26 cellular contexts compared by ENCODE assay signal in the genomic region with DNA sequence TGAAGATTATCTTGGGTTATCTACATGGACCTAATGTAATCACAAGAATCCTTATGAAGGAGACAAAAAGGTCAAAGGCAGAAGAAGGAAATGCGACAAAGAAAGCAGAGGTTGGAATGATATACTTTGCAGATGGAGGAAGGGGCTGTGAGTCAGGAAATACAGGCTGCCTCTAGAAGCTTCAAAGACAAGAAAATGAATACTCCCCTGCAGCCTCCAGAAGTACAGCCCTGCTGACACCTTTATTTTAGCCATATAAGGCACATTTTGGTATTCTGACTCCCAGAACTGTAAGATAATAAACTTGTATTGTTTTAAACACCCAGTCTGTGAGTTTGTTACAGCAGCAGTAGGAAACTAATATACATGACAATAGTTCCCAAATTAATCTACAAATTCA. TPM values are rescaled to one million over a fixed set of nuclear protein-coding genes. Genes with fewer than 3 reads are reported as not detected.
"Had no signal": no experiment of that assay in that cellular context is flagged by ENCODE, and none has a peak within 500 bp of the region (broad histone marks: within the 10 kb centered on the region; RNA-seq: fewer than 3 reads in every experiment).

No MANE protein-coding gene starts in this region.

- H3K36me3 Mint-ChIP-seq: activated naive CD4-positive, alpha-beta T cell treated with anti-CD3 and anti-CD28 coated beads, Interleukin-2, amount 50 U/mL, for 72 hours; mesothelial cell of epicardium had no signal

- H3K4me1 Mint-ChIP-seq: mesothelial cell of epicardium; stimulated activated naive B cell treated with anti-CD40 and anti-IgM and Interleukin-4, amounts not matched to agents 10 μg/mL and 1 μg/mL and 100 μg/mL, for 72 hours had no signal

- H3K27ac Mint-ChIP-seq: activated naive CD4-positive, alpha-beta T cell treated with anti-CD3 and anti-CD28 coated beads, Interleukin-2, amount 50 U/mL, for 72 hours; dendritic cell treated with granulocyte-macrophage colony-stimulating factor and Interleukin-4, amounts not matched to agents 40 ng/mL and 50 ng/mL, for 4 days; mesothelial cell of epicardium; natural killer cell treated with Interleukin-12 subunit alpha and Interleukin-12 subunit beta and Interleukin-15 and Interleukin-18, amount 100 ng/mL, for 72 hours; stimulated activated naive B cell treated with anti-CD40 and anti-IgM and Interleukin-4, amounts not matched to agents 10 μg/mL and 1 μg/mL and 100 μg/mL, for 72 hours; T-helper 1 cell treated with Interleukin-12 subunit alpha and Interleukin-12 subunit beta and Interleukin-4 antibody, amounts not matched to agents 30 μg/mL and 1 μg/mL, for 36 hours had no signal

- ATAC-seq: natural killer cell treated with Interleukin-12 subunit alpha and Interleukin-12 subunit beta and Interleukin-15 and Interleukin-18, amount 100 ng/mL, for 72 hours; stimulated activated naive B cell treated with anti-CD40 and anti-IgM and Interleukin-4, amounts not matched to agents 10 μg/mL and 1 μg/mL and 100 μg/mL, for 72 hours; upper lobe of right lung had no signal

- H3K27me3 ChIP-seq: ascending aorta, brain microvascular endothelial cell, neutrophil, ovary, thyroid gland, upper lobe of right lung had no signal

- H3K27me3 Mint-ChIP-seq: dendritic cell treated with granulocyte-macrophage colony-stimulating factor and Interleukin-4, amounts not matched to agents 40 ng/mL and 50 ng/mL, for 4 days; natural killer cell treated with Interleukin-12 subunit alpha and Interleukin-12 subunit beta and Interleukin-15 and Interleukin-18, amount 100 ng/mL, for 72 hours; stimulated activated naive B cell treated with anti-CD40 and anti-IgM and Interleukin-4, amounts not matched to agents 10 μg/mL and 1 μg/mL and 100 μg/mL, for 72 hours had no signal

- DNase-seq: activated CD4-positive, alpha-beta T cell treated with anti-CD3 and anti-CD28 coated beads for 4 hours; activated CD4-positive, alpha-beta T cell treated with anti-CD3 and anti-CD28 coated beads, Interleukin-2, amount 50 U/mL, for 48 hours; activated CD4-positive, CD25-positive, alpha-beta regulatory T cell; activated CD8-positive, alpha-beta memory T cell treated with anti-CD3 and anti-CD28 coated beads, Interleukin-2, amount 50 U/mL, for 48 hours; activated T-cell treated with anti-CD3 and anti-CD28 coated beads, Interleukin-2, amount 50 U/mL, for 48 hours; brain microvascular endothelial cell; caudate nucleus; effector CD4-positive, alpha-beta T cell; erythroblast; left ventricle myocardium inferior; ovary; stimulated activated CD4-positive, alpha-beta T cell treated with anti-CD3 and anti-CD28 coated beads, Interleukin-2, amount 100 ng/mL, for 48 hours; stimulated activated CD8-positive, alpha-beta memory T cell treated with anti-CD3 and anti-CD28 coated beads, Interleukin-4, amount 100 ng/mL, for 48 hours; stimulated activated naive B cell treated with anti-CD40 and anti-IgM and Interleukin-4, amounts not matched to agents 10 μg/mL and 1 μg/mL and 100 μg/mL, for 72 hours; thyroid gland; upper lobe of right lung had no signal

- H3K27ac ChIP-seq: ascending aorta, brain microvascular endothelial cell, left ventricle myocardium inferior, neutrophil, ovary, prostate gland, thyroid gland, upper lobe of right lung had no signal

- H3K36me3 ChIP-seq: ascending aorta, brain microvascular endothelial cell, left ventricle myocardium inferior, neutrophil, ovary, prostate gland, thyroid gland, upper lobe of right lung had no signal

- H3K4me3 Mint-ChIP-seq: dendritic cell treated with granulocyte-macrophage colony-stimulating factor and Interleukin-4, amounts not matched to agents 40 ng/mL and 50 ng/mL, for 4 days; mesothelial cell of epicardium; natural killer cell treated with Interleukin-12 subunit alpha and Interleukin-12 subunit beta and Interleukin-15 and Interleukin-18, amount 100 ng/mL, for 72 hours; stimulated activated naive B cell treated with anti-CD40 and anti-IgM and Interleukin-4, amounts not matched to agents 10 μg/mL and 1 μg/mL and 100 μg/mL, for 72 hours; T-helper 1 cell treated with Interleukin-12 subunit alpha and Interleukin-12 subunit beta and Interleukin-4 antibody, amounts not matched to agents 30 μg/mL and 1 μg/mL, for 36 hours had no signal

- H3K9me3 Mint-ChIP-seq: activated naive CD4-positive, alpha-beta T cell treated with anti-CD3 and anti-CD28 coated beads, Interleukin-2, amount 50 U/mL, for 72 hours; dendritic cell treated with granulocyte-macrophage colony-stimulating factor and Interleukin-4, amounts not matched to agents 40 ng/mL and 50 ng/mL, for 4 days; mesothelial cell of epicardium; natural killer cell treated with Interleukin-12 subunit alpha and Interleukin-12 subunit beta and Interleukin-15 and Interleukin-18, amount 100 ng/mL, for 72 hours; stimulated activated naive B cell treated with anti-CD40 and anti-IgM and Interleukin-4, amounts not matched to agents 10 μg/mL and 1 μg/mL and 100 μg/mL, for 72 hours; T-helper 1 cell treated with Interleukin-12 subunit alpha and Interleukin-12 subunit beta and Interleukin-4 antibody, amounts not matched to agents 30 μg/mL and 1 μg/mL, for 36 hours had no signal

- H3K4me1 ChIP-seq: ascending aorta, left ventricle myocardium inferior, thyroid gland, upper lobe of right lung had no signal

- H3K4me3 ChIP-seq: ascending aorta, left ventricle myocardium inferior, ovary, prostate gland, thyroid gland, upper lobe of right lung had no signal

- H3K9me3 ChIP-seq: ascending aorta, left ventricle myocardium inferior, neutrophil, ovary, prostate gland, thyroid gland, upper lobe of right lung had no signal

RNA-seq across cellular contexts. Expression of a gene that starts 58.6 kb away (rescaled TPM):
- total RNA-seq: ascending aorta, fibroblast of lung, lung microvascular endothelial cell, mesothelial cell of epicardium had no signal
